Comparison of ENCODE assay signal across 1 cellular context in genomic region chr21:36647279-36648093, GRCh38.
TF ChIP-seq lines count a peak whose summit lies in the region.

No MANE protein-coding gene starts in this region.

TF ChIP-seq in K562, 482 proteins besides CTCF, POLR2A, EP300 and RAD21 (continued from another document):
- no peak for TF ChIP-seq MAFF (IDR thresholded peaks at IDR 0.05; ENCODE audit: low read length)
- TF ChIP-seq GABPA (tag; conservative IDR thresholded peaks at IDR 0.05; ENCODE audit: low read depth) = 0 out of 2 replicates have a peak, but pooled peaks have one; percentile 23
